In the genomic region with DNA sequence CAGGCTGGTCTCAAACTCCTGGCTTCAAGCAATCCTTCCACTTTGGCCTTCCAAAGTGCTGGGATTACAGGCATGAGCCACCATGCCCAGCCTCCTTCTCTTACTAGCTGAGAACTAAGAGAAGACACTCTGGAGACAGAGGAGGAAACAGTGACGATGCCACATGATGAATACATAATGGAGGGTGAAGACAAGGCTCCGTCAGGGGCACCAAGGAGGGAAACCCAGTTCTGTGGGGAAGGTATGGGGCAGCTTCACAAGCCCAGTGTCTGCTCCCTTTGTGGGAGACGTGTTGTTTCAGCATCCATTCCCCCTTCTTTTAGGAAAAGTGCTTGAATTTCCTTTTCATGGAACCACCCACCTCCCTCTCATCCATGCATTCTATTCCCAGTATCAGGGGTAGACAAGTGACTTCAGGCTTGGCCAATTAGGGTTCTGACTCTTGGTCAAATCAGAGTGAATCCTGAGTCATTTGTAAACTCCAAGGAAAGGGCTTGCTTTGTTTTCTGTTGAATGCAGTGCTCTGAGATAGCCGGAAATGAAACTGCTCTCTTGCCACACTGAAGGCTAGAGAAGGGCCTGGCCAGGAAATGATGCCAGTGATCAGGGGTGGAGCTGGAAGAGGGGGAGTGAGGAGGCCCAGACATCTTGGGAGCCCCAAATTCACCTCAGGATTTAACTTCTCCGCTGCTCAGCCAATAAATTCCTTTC, we compare ENCODE assay signal across 8 cellular contexts. TPM values are rescaled to one million over a fixed set of nuclear protein-coding genes. Genes with fewer than 3 reads are reported as not detected.
A peak's percentile ranks its signal among the peaks of the same experiment; 100 is the strongest.
DNase-seq lines count a peak whose midpoint lies in the region; ATAC-seq and TF ChIP-seq lines count a peak whose summit lies in the region.

No MANE protein-coding gene starts in this region.

- H3K4me3 Mint-ChIP-seq in CD14-positive monocyte, result peak overlapping the region; percentile 60 to 83
- peak overlapping the region; percentile 56 for H3K4me3 Mint-ChIP-seq in activated B cell treated with CpG ODN at 0.5 μM for 24 hours
- peak overlapping the region; percentile 59 to 87 (median 74) for H3K4me3 Mint-ChIP-seq in naive B cell

- H3K4me1 Mint-ChIP-seq in CD14-positive monocyte, result peaks cover 74% of the 10 kb centered on the region
- H3K4me1 Mint-ChIP-seq in activated B cell treated with CpG ODN at 0.5 μM for 24 hours, result peaks cover 49% of the 10 kb centered on the region
- H3K4me1 Mint-ChIP-seq in naive B cell, result peaks cover 40 to 47% (median 47%) of the 10 kb centered on the region in 3 donors

- H3K9me3 Mint-ChIP-seq in CD14-positive monocyte (peaks cover 0 to 4% (median 2%) of the 10 kb centered on the region in 7 donors), activated B cell treated with CpG ODN at 0.5 μM for 24 hours (no peaks in the 10 kb centered on the region), naive B cell (peaks cover 0 to 5% (median 0%) of the 10 kb centered on the region in 7 donors)

- H3K4me3 ChIP-seq in coronary artery, result peak overlapping the region; percentile 33

- H3K36me3 Mint-ChIP-seq in CD14-positive monocyte (peaks cover 22 to 46% of the 10 kb centered on the region in 2 donors), activated B cell treated with CpG ODN at 0.5 μM for 24 hours (ENCODE audit: low read depth) (peaks cover 7% of the 10 kb centered on the region), naive B cell (peaks cover 7% of the 10 kb centered on the region in 2 donors)

- DNase-seq in CD14-positive monocyte (ENCODE audit: low spot score) (peak; percentile 91), activated B cell treated with CpG ODN at 0.5 μM for 24 hours (no peak), coronary artery (ENCODE audit: low spot score) (no peak), naive B cell (peak; percentile 40), D341Med (ENCODE audit: low spot score) (no peak), NCI-H345 treated with DMSO at 0.1 percent for 48 hours (lab: John Stamatoyannopoulos, UW; ENCODE audit: unreplicated experiment) (no peak)

- H3K27ac Mint-ChIP-seq in CD14-positive monocyte (peak overlapping the region; percentile 98 to 100 (median 98)), activated B cell treated with CpG ODN at 0.5 μM for 24 hours (peak overlapping the region; percentile 90), naive B cell (peak overlapping the region in 5 of 6 donors; percentile 86 to 98 (median 95))

- intact Hi-C loops in CD14-positive monocyte (cut with micrococcal nuclease) (loop anchor here in 1 of 2 donors (2.0 to 5.0 kb wide), 3 partner anchors 17 to 35 kb away; partner anchors contain the start of genes STARD7 and TMEM127), activated B cell treated with CpG ODN at 0.5 μM for 24 hours (cut with micrococcal nuclease) (loop anchor here (2.0 kb wide), 3 partner anchors 15 to 33 kb away; partner anchors contain the start of gene STARD7)

- ATAC-seq in GM19397 (IDR thresholded peaks at IDR 0.05; ENCODE audit: unreplicated experiment) (peak; percentile 66), HG03520 (IDR thresholded peaks at IDR 0.05; ENCODE audit: unreplicated experiment) (peak; percentile 84), activated B cell treated with CpG ODN at 0.5 μM for 24 hours (ENCODE audit: low read depth) (peak; percentile 89), naive B cell (ENCODE audit: low read depth in 2 of 2) (peak; percentile 92)

- peak overlapping the region in 1 of 2 donors; percentile 86 for H3K27ac ChIP-seq in coronary artery

- TF ChIP-seq CTCF in CD14-positive monocyte (IDR thresholded peaks at IDR 0.05), result no peak
- no peak for TF ChIP-seq CTCF in activated B cell treated with CpG ODN at 0.5 μM for 24 hours (IDR thresholded peaks at IDR 0.05)
- no peak for TF ChIP-seq CTCF in coronary artery (IDR thresholded peaks at IDR 0.05)

- CTCF ChIA-PET in activated B cell treated with CpG ODN at 0.5 μM for 24 hours (lab: Charles Lee), result interaction anchor here (0.9 to 1.7 kb wide), 5 partner anchors 8 to 103 kb away, joined by 3 to 7 read pairs (median 4); no protein-coding TSS in a partner anchor

- H3K27me3 Mint-ChIP-seq in CD14-positive monocyte (ENCODE audit: low read depth in 3 of 3) (no peaks in the 10 kb centered on the region), activated B cell treated with CpG ODN at 0.5 μM for 24 hours (no peaks in the 10 kb centered on the region), naive B cell (no peaks in the 10 kb centered on the region)

- POLR2A ChIA-PET in activated B cell treated with CpG ODN at 0.5 μM for 24 hours (lab: Charles Lee), result interaction anchor here (0.5 to 2.5 kb wide), 17 partner anchors 8 to 114 kb away, joined by 3 to 35 read pairs (median 5); partner anchors contain the start of genes CIAO1, STARD7 and TMEM127

RNA-seq across cellular contexts. Expression of gene TMEM127, which starts 23.7 kb away (rescaled TPM):
- polyA plus RNA-seq in CD14-positive monocyte, result 100 to 1,000 TPM in 1 of 2 donors, 10 to 100 TPM in 1; 72.3 to 107 TPM
- total RNA-seq in activated B cell treated with CpG ODN at 0.5 μM for 24 hours, result 36.6 and 43.2 TPM in 2 replicates
- 10 to 100 TPM; 37.8 to 52.0 (median 40.1) TPM for polyA plus RNA-seq in naive B cell (ENCODE audit: low read depth in 6 of 6)

RNA-seq across cellular contexts. Expression of gene CIAO1, which starts 24.0 kb away (rescaled TPM):
- polyA plus RNA-seq in CD14-positive monocyte, result 10 to 100 TPM; 89.4 to 93.8 TPM
- 65.6 and 71.6 TPM in 2 replicates for total RNA-seq in activated B cell treated with CpG ODN at 0.5 μM for 24 hours
- 100 to 1,000 TPM in 1 of 6 donors, 10 to 100 TPM in 5; 57.8 to 101 (median 92.2) TPM for polyA plus RNA-seq in naive B cell (ENCODE audit: low read depth in 6 of 6)

RNA-seq across cellular contexts. Expression of gene STARD7, which starts 33.4 kb away (rescaled TPM):
- polyA plus RNA-seq in CD14-positive monocyte, result 100 to 1,000 TPM; 172 to 179 TPM
- 148 and 158 TPM in 2 replicates for total RNA-seq in activated B cell treated with CpG ODN at 0.5 μM for 24 hours
- polyA plus RNA-seq in naive B cell (ENCODE audit: low read depth in 6 of 6), result 100 to 1,000 TPM; 219 to 401 (median 239) TPM

Comparison
In these comparisons a context has a peak if more than half of its experiments do, and no peak if none do; other contexts are left out.
1. DNase-seq: peak in CD14-positive monocyte (single experiment) and naive B cell (single experiment); none in activated B cell treated with CpG ODN at 0.5 μM for 24 hours (single experiment), coronary artery (single experiment), D341Med (single experiment) and NCI-H345 treated with DMSO at 0.1 percent for 48 hours (single experiment).
2. Peak in every context shown above with its lines, with median percentiles within 50 percentile points of each other: H3K27ac Mint-ChIP-seq, H3K4me3 Mint-ChIP-seq and ATAC-seq.